ENCODE assay signal across 2 cellular contexts in genomic region chr12:56224954-56225353, GRCh38.
TF ChIP-seq lines count a peak whose summit lies in the region.

No MANE protein-coding gene starts in this region.

TF ChIP-seq in SK-N-SH, 30 proteins besides CTCF, POLR2A, EP300 and RAD21 (continued from another document):
- TF ChIP-seq REST (IDR thresholded peaks at IDR 0.05; ENCODE audit: low read depth, low read length) (peak; percentile 91), SMC3 (IDR thresholded peaks at IDR 0.05; ENCODE audit: low read depth, low read length) (no peak)

TF ChIP-seq in SK-N-SH treated with all-trans-retinoic acid at 6 μM for 48 hours, 23 proteins besides CTCF, POLR2A, EP300 and RAD21 (continued from another document):
- TF ChIP-seq TSHZ2 (CRISPR knock-in tag; IDR thresholded peaks at IDR 0.05) (no peak), ARNTL (CRISPR knock-in tag; IDR thresholded peaks at IDR 0.05; ENCODE audit: borderline replicate concordance, low read depth) (no peak), RARB (CRISPR knock-in tag; IDR thresholded peaks at IDR 0.05) (no peak), CSRNP3 (CRISPR knock-in tag; IDR thresholded peaks at IDR 0.05) (no peak), ESRRG (CRISPR knock-in tag; IDR thresholded peaks at IDR 0.05) (no peak), ZFP30 (CRISPR knock-in tag; IDR thresholded peaks at IDR 0.05) (no peak), ZNF70 (CRISPR knock-in tag; IDR thresholded peaks at IDR 0.05) (no peak), ZNF8 (CRISPR knock-in tag; IDR thresholded peaks at IDR 0.05) (no peak), ZC3H10 (CRISPR knock-in tag; IDR thresholded peaks at IDR 0.05) (no peak), PATZ1 (CRISPR knock-in tag; IDR thresholded peaks at IDR 0.05; ENCODE audit: borderline replicate concordance) (no peak)
